In genomic region chr1:170664828-170665617, GRCh38 we compare ENCODE assay signal across 8 cellular contexts. TPM values are rescaled to one million over a fixed set of nuclear protein-coding genes. Genes with fewer than 3 reads are reported as not detected.
A peak's percentile ranks its signal among the peaks of the same experiment; 100 is the strongest.
DNase-seq lines count a peak whose midpoint lies in the region; ATAC-seq lines count a peak whose summit lies in the region.

No MANE protein-coding gene starts in this region.

- ATAC-seq in activated naive CD8-positive, alpha-beta T cell treated with anti-CD3 and anti-CD28 coated beads, Interleukin-2, amount 50 U/mL, for 24 hours: peak; percentile 26
- peak; percentile 47 for ATAC-seq in stimulated activated effector memory CD8-positive, alpha-beta T cell treated with anti-CD3 and anti-CD28 coated beads, Interleukin-12 subunit alpha, Interleukin-12 subunit beta, amount 100 ng/mL, for 72 hours
- ATAC-seq in GM19035 (IDR thresholded peaks at IDR 0.05; ENCODE audit: unreplicated experiment): no peak

- H3K9ac ChIP-seq in iPS-18a (ENCODE audit: low read length): peak overlapping the region; percentile 7

- CTCF ChIA-PET in activated CD4-positive, alpha-beta memory T cell treated with anti-CD3 and anti-CD28 coated beads for 36 hours (lab: Charles Lee): no interaction called here
- CTCF ChIA-PET in activated CD4-positive, alpha-beta memory T cell treated with anti-CD3 and anti-CD28 coated beads, Interleukin-2, amount 10 ng/mL, durations not matched to agents 7 days and 5 days (lab: Charles Lee): no interaction called here

- no peak for DNase-seq in activated CD4-positive, alpha-beta memory T cell treated with anti-CD3 and anti-CD28 coated beads for 36 hours
- no peak for DNase-seq in activated CD4-positive, alpha-beta memory T cell treated with anti-CD3 and anti-CD28 coated beads, Interleukin-2, amount 10 ng/mL, durations not matched to agents 7 days and 5 days
- DNase-seq in activated naive CD8-positive, alpha-beta T cell treated with anti-CD3 and anti-CD28 coated beads, Interleukin-2, amount 50 U/mL, for 24 hours: no peak
- DNase-seq in stimulated activated effector memory CD8-positive, alpha-beta T cell treated with anti-CD3 and anti-CD28 coated beads, Interleukin-12 subunit alpha, Interleukin-12 subunit beta, amount 100 ng/mL, for 72 hours (ENCODE audit: low spot score in 2 of 2): no peak
- no peak for DNase-seq in activated T-helper 2 cell treated with anti-CD3 and anti-CD28 coated beads, Interferon-gamma antibody, Interleukin-2, Interleukin-4, amounts not matched to agents 10 μg/mL and 5 μg/mL and 100 μg/mL, durations not matched to agents 14 hours and 24 hours and 36 hours (ENCODE audit: low spot score)
- no peak for DNase-seq in occipital lobe (lab: John Stamatoyannopoulos, UW)

- no peaks in the 10 kb centered on the region for H3K9me3 Mint-ChIP-seq in activated CD4-positive, alpha-beta memory T cell treated with anti-CD3 and anti-CD28 coated beads for 36 hours
- H3K9me3 Mint-ChIP-seq in activated CD4-positive, alpha-beta memory T cell treated with anti-CD3 and anti-CD28 coated beads, Interleukin-2, amount 10 ng/mL, durations not matched to agents 7 days and 5 days: no peaks in the 10 kb centered on the region
- no peaks in the 10 kb centered on the region for H3K9me3 Mint-ChIP-seq in activated naive CD8-positive, alpha-beta T cell treated with anti-CD3 and anti-CD28 coated beads, Interleukin-2, amount 50 U/mL, for 24 hours
- no peaks in the 10 kb centered on the region for H3K9me3 Mint-ChIP-seq in stimulated activated effector memory CD8-positive, alpha-beta T cell treated with anti-CD3 and anti-CD28 coated beads, Interleukin-12 subunit alpha, Interleukin-12 subunit beta, amount 100 ng/mL, for 72 hours
- no peaks in the 10 kb centered on the region for H3K9me3 Mint-ChIP-seq in activated T-helper 2 cell treated with anti-CD3 and anti-CD28 coated beads, Interferon-gamma antibody, Interleukin-2, Interleukin-4, amounts not matched to agents 10 μg/mL and 5 μg/mL and 100 μg/mL, durations not matched to agents 14 hours and 24 hours and 36 hours

- H3K9me3 ChIP-seq in iPS-18a (ENCODE audit: control insufficient read depth, low read depth, low read length): no peaks in the 10 kb centered on the region

- peaks cover 59% of the 10 kb centered on the region for H3K4me1 ChIP-seq in iPS-18a (ENCODE audit: control insufficient read depth, low read depth, low read length)

- peak overlapping the region; percentile 71 for H3K4me3 ChIP-seq in iPS-18a (ENCODE audit: low read length)

- POLR2A ChIA-PET in activated CD4-positive, alpha-beta memory T cell treated with anti-CD3 and anti-CD28 coated beads for 36 hours (lab: Charles Lee): no interaction called here
- POLR2A ChIA-PET in activated CD4-positive, alpha-beta memory T cell treated with anti-CD3 and anti-CD28 coated beads, Interleukin-2, amount 10 ng/mL, durations not matched to agents 7 days and 5 days (lab: Charles Lee): no interaction called here

- no peak overlapping the region for H3K27ac ChIP-seq in iPS-18a (ENCODE audit: low read length)

- H3K4me3 Mint-ChIP-seq in activated CD4-positive, alpha-beta memory T cell treated with anti-CD3 and anti-CD28 coated beads for 36 hours: peak overlapping the region; percentile 41
- H3K4me3 Mint-ChIP-seq in activated CD4-positive, alpha-beta memory T cell treated with anti-CD3 and anti-CD28 coated beads, Interleukin-2, amount 10 ng/mL, durations not matched to agents 7 days and 5 days: no peak overlapping the region
- H3K4me3 Mint-ChIP-seq in activated naive CD8-positive, alpha-beta T cell treated with anti-CD3 and anti-CD28 coated beads, Interleukin-2, amount 50 U/mL, for 24 hours: no peak overlapping the region
- peak overlapping the region; percentile 33 for H3K4me3 Mint-ChIP-seq in stimulated activated effector memory CD8-positive, alpha-beta T cell treated with anti-CD3 and anti-CD28 coated beads, Interleukin-12 subunit alpha, Interleukin-12 subunit beta, amount 100 ng/mL, for 72 hours
- no peak overlapping the region for H3K4me3 Mint-ChIP-seq in activated T-helper 2 cell treated with anti-CD3 and anti-CD28 coated beads, Interferon-gamma antibody, Interleukin-2, Interleukin-4, amounts not matched to agents 10 μg/mL and 5 μg/mL and 100 μg/mL, durations not matched to agents 14 hours and 24 hours and 36 hours (ENCODE audit: low read depth)

- peaks cover 84% of the 10 kb centered on the region for H3K27me3 Mint-ChIP-seq in activated CD4-positive, alpha-beta memory T cell treated with anti-CD3 and anti-CD28 coated beads for 36 hours
- peaks cover 90% of the 10 kb centered on the region for H3K27me3 Mint-ChIP-seq in activated CD4-positive, alpha-beta memory T cell treated with anti-CD3 and anti-CD28 coated beads, Interleukin-2, amount 10 ng/mL, durations not matched to agents 7 days and 5 days
- H3K27me3 Mint-ChIP-seq in activated naive CD8-positive, alpha-beta T cell treated with anti-CD3 and anti-CD28 coated beads, Interleukin-2, amount 50 U/mL, for 24 hours: peaks cover 86% of the 10 kb centered on the region
- H3K27me3 Mint-ChIP-seq in activated T-helper 2 cell treated with anti-CD3 and anti-CD28 coated beads, Interferon-gamma antibody, Interleukin-2, Interleukin-4, amounts not matched to agents 10 μg/mL and 5 μg/mL and 100 μg/mL, durations not matched to agents 14 hours and 24 hours and 36 hours (ENCODE audit: low read depth): peaks cover 86% of the 10 kb centered on the region

- peaks cover 39% of the 10 kb centered on the region for H3K4me1 Mint-ChIP-seq in activated CD4-positive, alpha-beta memory T cell treated with anti-CD3 and anti-CD28 coated beads for 36 hours (ENCODE audit: low read depth)
- H3K4me1 Mint-ChIP-seq in activated CD4-positive, alpha-beta memory T cell treated with anti-CD3 and anti-CD28 coated beads, Interleukin-2, amount 10 ng/mL, durations not matched to agents 7 days and 5 days: peaks cover 28% of the 10 kb centered on the region
- peaks cover 20% of the 10 kb centered on the region for H3K4me1 Mint-ChIP-seq in activated naive CD8-positive, alpha-beta T cell treated with anti-CD3 and anti-CD28 coated beads, Interleukin-2, amount 50 U/mL, for 24 hours
- peaks cover 28% of the 10 kb centered on the region for H3K4me1 Mint-ChIP-seq in stimulated activated effector memory CD8-positive, alpha-beta T cell treated with anti-CD3 and anti-CD28 coated beads, Interleukin-12 subunit alpha, Interleukin-12 subunit beta, amount 100 ng/mL, for 72 hours
- peaks cover 10% of the 10 kb centered on the region for H3K4me1 Mint-ChIP-seq in activated T-helper 2 cell treated with anti-CD3 and anti-CD28 coated beads, Interferon-gamma antibody, Interleukin-2, Interleukin-4, amounts not matched to agents 10 μg/mL and 5 μg/mL and 100 μg/mL, durations not matched to agents 14 hours and 24 hours and 36 hours (ENCODE audit: low read depth)

- peaks cover 100% of the 10 kb centered on the region for H3K27me3 ChIP-seq in iPS-18a (ENCODE audit: control insufficient read depth, insufficient read depth, low read length)

- intact Hi-C loops in activated CD4-positive, alpha-beta memory T cell treated with anti-CD3 and anti-CD28 coated beads for 36 hours (cut with micrococcal nuclease): loop anchor here (5.0 kb wide), 1 partner anchor 133 kb away; the partner anchor contains the start of gene GORAB
- intact Hi-C loops in activated T-helper 2 cell treated with anti-CD3 and anti-CD28 coated beads, Interferon-gamma antibody, Interleukin-2, Interleukin-4, amounts not matched to agents 10 μg/mL and 5 μg/mL and 100 μg/mL, durations not matched to agents 14 hours and 24 hours and 36 hours (cut with micrococcal nuclease): loop anchor here (10.0 kb wide), 2 partner anchors 70 to 150 kb away; no protein-coding TSS in a partner anchor

- no peaks in the 10 kb centered on the region for H3K36me3 Mint-ChIP-seq in activated CD4-positive, alpha-beta memory T cell treated with anti-CD3 and anti-CD28 coated beads for 36 hours
- H3K36me3 Mint-ChIP-seq in activated CD4-positive, alpha-beta memory T cell treated with anti-CD3 and anti-CD28 coated beads, Interleukin-2, amount 10 ng/mL, durations not matched to agents 7 days and 5 days (ENCODE audit: low read depth): peaks cover 3% of the 10 kb centered on the region
- H3K36me3 Mint-ChIP-seq in activated naive CD8-positive, alpha-beta T cell treated with anti-CD3 and anti-CD28 coated beads, Interleukin-2, amount 50 U/mL, for 24 hours (ENCODE audit: low read depth): no peaks in the 10 kb centered on the region
- H3K36me3 Mint-ChIP-seq in stimulated activated effector memory CD8-positive, alpha-beta T cell treated with anti-CD3 and anti-CD28 coated beads, Interleukin-12 subunit alpha, Interleukin-12 subunit beta, amount 100 ng/mL, for 72 hours: no peaks in the 10 kb centered on the region
- H3K36me3 Mint-ChIP-seq in activated T-helper 2 cell treated with anti-CD3 and anti-CD28 coated beads, Interferon-gamma antibody, Interleukin-2, Interleukin-4, amounts not matched to agents 10 μg/mL and 5 μg/mL and 100 μg/mL, durations not matched to agents 14 hours and 24 hours and 36 hours (ENCODE audit: low read depth): no peaks in the 10 kb centered on the region

- H3K36me3 ChIP-seq in iPS-18a (ENCODE audit: control insufficient read depth, low read depth, low read length): no peaks in the 10 kb centered on the region

- no peak overlapping the region for H3K27ac Mint-ChIP-seq in activated CD4-positive, alpha-beta memory T cell treated with anti-CD3 and anti-CD28 coated beads for 36 hours
- no peak overlapping the region for H3K27ac Mint-ChIP-seq in activated CD4-positive, alpha-beta memory T cell treated with anti-CD3 and anti-CD28 coated beads, Interleukin-2, amount 10 ng/mL, durations not matched to agents 7 days and 5 days
- H3K27ac Mint-ChIP-seq in activated naive CD8-positive, alpha-beta T cell treated with anti-CD3 and anti-CD28 coated beads, Interleukin-2, amount 50 U/mL, for 24 hours: no peak overlapping the region
- H3K27ac Mint-ChIP-seq in stimulated activated effector memory CD8-positive, alpha-beta T cell treated with anti-CD3 and anti-CD28 coated beads, Interleukin-12 subunit alpha, Interleukin-12 subunit beta, amount 100 ng/mL, for 72 hours: no peak overlapping the region
- no peak overlapping the region for H3K27ac Mint-ChIP-seq in activated T-helper 2 cell treated with anti-CD3 and anti-CD28 coated beads, Interferon-gamma antibody, Interleukin-2, Interleukin-4, amounts not matched to agents 10 μg/mL and 5 μg/mL and 100 μg/mL, durations not matched to agents 14 hours and 24 hours and 36 hours

RNA-seq across cellular contexts. Expression of gene PRRX1, which starts 1.1 kb away (rescaled TPM):
- not detected for total RNA-seq in activated CD4-positive, alpha-beta memory T cell treated with anti-CD3 and anti-CD28 coated beads for 36 hours
- not detected for total RNA-seq in activated CD4-positive, alpha-beta memory T cell treated with anti-CD3 and anti-CD28 coated beads, Interleukin-2, amount 10 ng/mL, durations not matched to agents 7 days and 5 days
- total RNA-seq in activated T-helper 2 cell treated with anti-CD3 and anti-CD28 coated beads, Interferon-gamma antibody, Interleukin-2, Interleukin-4, amounts not matched to agents 10 μg/mL and 5 μg/mL and 100 μg/mL, durations not matched to agents 14 hours and 24 hours and 36 hours: not detected in 2 replicates
- total RNA-seq in occipital lobe: 5.5 TPM

Comparison
In these comparisons a context has a peak if more than half of its experiments do, and no peak if none do; other contexts are left out.
1. H3K4me3 Mint-ChIP-seq: peak in activated CD4-positive, alpha-beta memory T cell treated with anti-CD3 and anti-CD28 coated beads for 36 hours (single experiment) and stimulated activated effector memory CD8-positive, alpha-beta T cell treated with anti-CD3 and anti-CD28 coated beads, Interleukin-12 subunit alpha, Interleukin-12 subunit beta, amount 100 ng/mL, for 72 hours (single experiment); none in activated CD4-positive, alpha-beta memory T cell treated with anti-CD3 and anti-CD28 coated beads, Interleukin-2, amount 10 ng/mL, durations not matched to agents 7 days and 5 days (single experiment), activated naive CD8-positive, alpha-beta T cell treated with anti-CD3 and anti-CD28 coated beads, Interleukin-2, amount 50 U/mL, for 24 hours (single experiment) and activated T-helper 2 cell treated with anti-CD3 and anti-CD28 coated beads, Interferon-gamma antibody, Interleukin-2, Interleukin-4, amounts not matched to agents 10 μg/mL and 5 μg/mL and 100 μg/mL, durations not matched to agents 14 hours and 24 hours and 36 hours (single experiment).